Comparison of ENCODE assay signal across 26 cellular contexts in the genomic region with DNA sequence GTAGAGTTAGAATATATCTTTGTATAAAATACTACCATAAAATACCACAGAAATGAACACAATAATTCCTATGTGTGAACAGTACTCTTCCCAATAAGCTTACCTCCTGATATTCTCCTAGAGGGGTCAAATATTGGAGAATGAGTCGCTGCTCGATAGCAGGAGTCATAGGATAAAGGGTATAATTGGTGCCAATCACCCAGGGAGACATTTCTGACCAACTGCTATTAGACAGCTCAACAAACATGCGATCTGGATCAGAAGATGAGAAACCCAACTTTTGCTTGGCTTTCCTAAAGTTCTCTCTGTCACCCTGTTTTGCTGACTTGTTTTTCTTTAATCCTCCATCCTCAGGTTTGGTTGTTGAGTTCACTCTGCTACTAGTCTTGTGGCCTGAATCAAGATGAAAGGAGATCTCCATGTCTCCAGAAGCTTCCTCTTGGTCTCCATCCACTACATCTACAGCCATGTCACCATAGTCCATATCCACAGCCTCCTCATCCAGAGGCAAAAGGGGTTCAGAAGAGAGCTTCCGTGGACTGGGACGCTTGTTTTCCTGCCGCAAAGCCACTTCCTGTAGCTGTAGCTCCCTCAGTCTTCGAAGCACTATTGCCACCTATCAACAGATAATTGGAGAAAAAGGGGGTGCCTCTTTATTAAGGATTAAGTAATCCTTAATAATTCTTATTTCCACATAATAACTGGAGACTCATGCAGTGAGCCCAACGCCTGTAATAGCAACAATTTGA. TPM values are rescaled to one million over a fixed set of nuclear protein-coding genes. Genes with fewer than 3 reads are reported as not detected.
DNase-seq lines count a peak whose midpoint lies in the region; ATAC-seq, FAIRE-seq and TF ChIP-seq lines count a peak whose summit lies in the region.
"Had no signal": no experiment of that assay in that cellular context is flagged by ENCODE, and none has a peak within 500 bp of the region (broad histone marks: within the 10 kb centered on the region; RNA-seq: fewer than 3 reads in every experiment).

No MANE protein-coding gene starts in this region.

- DNase-seq in activated CD4-positive, alpha-beta T cell treated with anti-CD3 and anti-CD28 coated beads, Interleukin-2, amount 10 ng/mL, durations not matched to agents 24 days and 14 days = peak; percentile 60
- no peak for DNase-seq in activated CD4-positive, alpha-beta T cell treated with anti-CD3 and anti-CD28 coated beads, Interleukin-2, amount 50 U/mL, for 1 hour
- DNase-seq in CD4-positive, alpha-beta memory T cell = peak in 1 of 5 donors; percentile 4
- peak; percentile 15 for DNase-seq in UCSD-AML1 (lab: John Stamatoyannopoulos, UW; ENCODE audit: unreplicated experiment)
- DNase-seq in bronchial epithelial cell (ENCODE audit: low read depth) = no peak
- no peak for DNase-seq in HUDEP-2 (lab: John Stamatoyannopoulos, UW; ENCODE audit: unreplicated experiment in 76 of 76)
- DNase-seq in activated gamma-delta T cell treated with Interleukin-2 at 50 U/mL for 16 hours = no peak
- DNase-seq: activated effector memory CD4-positive, alpha-beta T cell treated with anti-CD3 and anti-CD28 coated beads, Interleukin-2, amount 50 U/mL, for 16 hours; aorta; caudate nucleus; GM23248; left ventricle myocardium inferior; MG63; midbrain; NCI-H446 treated with DMSO at 0.1 percent for 48 hours; SHP77; stimulated activated CD4-positive, alpha-beta T cell treated with anti-CD3 and anti-CD28 coated beads, Interleukin-12 subunit alpha, Interleukin-12 subunit beta, amount 100 ng/mL, for 4 hours; stimulated activated CD4-positive, alpha-beta T cell treated with anti-CD3 and anti-CD28 coated beads, Interleukin-4, amount 100 ng/mL, for 4 hours had no signal

- peak overlapping the region; percentile 13 for H3K4me3 Mint-ChIP-seq in activated CD4-positive, alpha-beta T cell treated with anti-CD3 and anti-CD28 coated beads, Interleukin-2, amount 10 ng/mL, durations not matched to agents 24 days and 14 days
- H3K4me3 Mint-ChIP-seq in CD4-positive, alpha-beta memory T cell = peak overlapping the region in 3 of 8 donors; percentile 56 to 71 (median 58)
- H3K4me3 Mint-ChIP-seq: dendritic cell treated with granulocyte-macrophage colony-stimulating factor and Interleukin-4, amounts not matched to agents 40 ng/mL and 50 ng/mL, for 4 days; IgD-negative memory B cell; natural killer cell treated with Interleukin-12 subunit alpha and Interleukin-12 subunit beta and Interleukin-15 and Interleukin-18, amount 100 ng/mL, for 72 hours had no signal

- H3K27ac ChIP-seq in CD4-positive, alpha-beta memory T cell (ENCODE audit: low read depth, low read length) = no peak overlapping the region
- H3K27ac ChIP-seq: 22Rv1, GM23248, left ventricle myocardium inferior, right atrium auricular region, tibial nerve had no signal

- intact Hi-C loops in activated CD4-positive, alpha-beta T cell treated with anti-CD3 and anti-CD28 coated beads, Interleukin-2, amount 10 ng/mL, durations not matched to agents 24 days and 14 days (cut with micrococcal nuclease) = no loop called here
- intact Hi-C loops in CD4-positive, alpha-beta memory T cell (cut with micrococcal nuclease) = no loop called here

- H3K9me3 Mint-ChIP-seq in activated CD4-positive, alpha-beta T cell treated with anti-CD3 and anti-CD28 coated beads, Interleukin-2, amount 10 ng/mL, durations not matched to agents 24 days and 14 days = no peaks in the 10 kb centered on the region
- no peaks in the 10 kb centered on the region for H3K9me3 Mint-ChIP-seq in CD4-positive, alpha-beta memory T cell
- H3K9me3 Mint-ChIP-seq: dendritic cell treated with granulocyte-macrophage colony-stimulating factor and Interleukin-4, amounts not matched to agents 40 ng/mL and 50 ng/mL, for 4 days; IgD-negative memory B cell; natural killer cell treated with Interleukin-12 subunit alpha and Interleukin-12 subunit beta and Interleukin-15 and Interleukin-18, amount 100 ng/mL, for 72 hours had no signal

- no peaks in the 10 kb centered on the region for H3K9me3 ChIP-seq in CD4-positive, alpha-beta memory T cell (ENCODE audit: control insufficient read depth in 1 of 2, low read length in 2 of 2)
- H3K9me3 ChIP-seq: left ventricle myocardium inferior, MG63, right atrium auricular region, tibial nerve had no signal

- no peaks in the 10 kb centered on the region for H3K27me3 Mint-ChIP-seq in activated CD4-positive, alpha-beta T cell treated with anti-CD3 and anti-CD28 coated beads, Interleukin-2, amount 10 ng/mL, durations not matched to agents 24 days and 14 days
- no peaks in the 10 kb centered on the region for H3K27me3 Mint-ChIP-seq in CD4-positive, alpha-beta memory T cell
- H3K27me3 Mint-ChIP-seq: dendritic cell treated with granulocyte-macrophage colony-stimulating factor and Interleukin-4, amounts not matched to agents 40 ng/mL and 50 ng/mL, for 4 days; IgD-negative memory B cell; natural killer cell treated with Interleukin-12 subunit alpha and Interleukin-12 subunit beta and Interleukin-15 and Interleukin-18, amount 100 ng/mL, for 72 hours had no signal

- no peak overlapping the region for H3K4me3 ChIP-seq in CD4-positive, alpha-beta memory T cell (ENCODE audit: low read length in 2 of 2)
- H3K4me3 ChIP-seq in bronchial epithelial cell (ENCODE audit: low read depth, low read length) = no peak overlapping the region
- H3K4me3 ChIP-seq: GM23248, left ventricle myocardium inferior, MG63, right atrium auricular region, tibial nerve had no signal

- H3K36me3 Mint-ChIP-seq in activated CD4-positive, alpha-beta T cell treated with anti-CD3 and anti-CD28 coated beads, Interleukin-2, amount 10 ng/mL, durations not matched to agents 24 days and 14 days (ENCODE audit: low read depth) = peaks cover 29% of the 10 kb centered on the region
- peaks cover 28 to 44% of the 10 kb centered on the region in 2 donors for H3K36me3 Mint-ChIP-seq in CD4-positive, alpha-beta memory T cell

- no peaks in the 10 kb centered on the region for H3K27me3 ChIP-seq in CD4-positive, alpha-beta memory T cell (ENCODE audit: insufficient read depth, low read length)
- no peaks in the 10 kb centered on the region for H3K27me3 ChIP-seq in bronchial epithelial cell (ENCODE audit: control insufficient read depth, insufficient read depth, low read length)
- H3K27me3 ChIP-seq: MG63, right atrium auricular region, tibial nerve had no signal

- POLR2A ChIA-PET in CD4-positive, alpha-beta memory T cell (lab: Charles Lee; ENCODE audit: partially characterized antibody) = interaction anchor here (0.8 kb wide), 1 partner anchor 22 kb away, joined by 3 read pairs; no protein-coding TSS in a partner anchor

- no peak for TF ChIP-seq CTCF in bronchial epithelial cell (IDR thresholded peaks at IDR 0.05; ENCODE audit: insufficient read depth, low read length, severe bottlenecking)

- H3K27ac Mint-ChIP-seq in activated CD4-positive, alpha-beta T cell treated with anti-CD3 and anti-CD28 coated beads, Interleukin-2, amount 10 ng/mL, durations not matched to agents 24 days and 14 days = peak overlapping the region; percentile 72
- H3K27ac Mint-ChIP-seq in CD4-positive, alpha-beta memory T cell = peak overlapping the region in 6 of 7 donors; percentile 27 to 91 (median 84)
- H3K27ac Mint-ChIP-seq: dendritic cell treated with granulocyte-macrophage colony-stimulating factor and Interleukin-4, amounts not matched to agents 40 ng/mL and 50 ng/mL, for 4 days had no signal

- ATAC-seq in GM21786 (IDR thresholded peaks at IDR 0.05; ENCODE audit: unreplicated experiment) = no peak
- ATAC-seq: natural killer cell treated with Interleukin-12 subunit alpha and Interleukin-12 subunit beta and Interleukin-15 and Interleukin-18, amount 100 ng/mL, for 72 hours had no signal

- H3K4me1 ChIP-seq in CD4-positive, alpha-beta memory T cell (ENCODE audit: insufficient read depth, low read length) = peaks cover 15% of the 10 kb centered on the region
- H3K4me1 ChIP-seq: left ventricle myocardium inferior, right atrium auricular region had no signal

- CTCF ChIA-PET in CD4-positive, alpha-beta memory T cell (lab: Charles Lee; ENCODE audit: partially characterized antibody) = interaction anchor here (0.9 to 3.0 kb wide), 4 partner anchors 52 to 241 kb away, joined by 3 to 17 read pairs (median 3); a partner anchor contains a TSS

- peaks cover 10% of the 10 kb centered on the region for H3K4me1 Mint-ChIP-seq in activated CD4-positive, alpha-beta T cell treated with anti-CD3 and anti-CD28 coated beads, Interleukin-2, amount 10 ng/mL, durations not matched to agents 24 days and 14 days
- peaks cover 12 to 25% (median 23%) of the 10 kb centered on the region in 4 donors for H3K4me1 Mint-ChIP-seq in CD4-positive, alpha-beta memory T cell
- H3K4me1 Mint-ChIP-seq: IgD-negative memory B cell had no signal

- FAIRE-seq in bronchial epithelial cell (lab: Jason Lieb, UNC) = peak; percentile 68
- FAIRE-seq: islet of Langerhans had no signal

- peaks cover 11% of the 10 kb centered on the region for H3K36me3 ChIP-seq in CD4-positive, alpha-beta memory T cell (ENCODE audit: insufficient read depth, low read length)
- peaks cover 2% of the 10 kb centered on the region for H3K36me3 ChIP-seq in bronchial epithelial cell (ENCODE audit: control insufficient read depth, insufficient read depth, low read length)

RNA-seq across cellular contexts. Expression of a gene that starts 50.4 kb away (rescaled TPM):
- total RNA-seq in activated CD4-positive, alpha-beta T cell treated with anti-CD3 and anti-CD28 coated beads, Interleukin-2, amount 10 ng/mL, durations not matched to agents 24 days and 14 days = 37.7 and 38.3 TPM in 2 replicates
- total RNA-seq in CD4-positive, alpha-beta memory T cell = 10 to 100 TPM; 38.3 to 39.9 TPM
- polyA plus RNA-seq in CD4-positive, alpha-beta memory T cell = 10 to 100 TPM in 1 of 2 donors, 1 to 10 TPM in 1; 9.9 to 28.2 TPM
- 30.5 and 36.1 TPM in 2 replicates for total RNA-seq in bronchial epithelial cell

RNA-seq across cellular contexts. Expression of a gene that starts 56.4 kb away (rescaled TPM):
- 218 and 229 TPM in 2 replicates for total RNA-seq in activated CD4-positive, alpha-beta T cell treated with anti-CD3 and anti-CD28 coated beads, Interleukin-2, amount 10 ng/mL, durations not matched to agents 24 days and 14 days
- 10 to 100 TPM; 74.8 to 79.0 TPM for total RNA-seq in CD4-positive, alpha-beta memory T cell
- 10 to 100 TPM; 39.0 to 64.1 TPM for polyA plus RNA-seq in CD4-positive, alpha-beta memory T cell
- total RNA-seq in bronchial epithelial cell = 248 and 315 TPM in 2 replicates

RNA-seq across cellular contexts. Expression of a gene that starts 58.4 kb away (rescaled TPM):
- 48.4 and 49.3 TPM in 2 replicates for total RNA-seq in activated CD4-positive, alpha-beta T cell treated with anti-CD3 and anti-CD28 coated beads, Interleukin-2, amount 10 ng/mL, durations not matched to agents 24 days and 14 days
- total RNA-seq in CD4-positive, alpha-beta memory T cell = 10 to 100 TPM; 38.9 to 41.2 TPM
- polyA plus RNA-seq in CD4-positive, alpha-beta memory T cell = 10 to 100 TPM in 1 of 2 donors, 1 to 10 TPM in 1; 7.1 to 20.5 TPM
- 14.2 and 14.3 TPM in 2 replicates for total RNA-seq in bronchial epithelial cell

Comparison
In these comparisons a context has a peak if more than half of its experiments do, and no peak if none do; other contexts are left out.
1. DNase-seq: peak in activated CD4-positive, alpha-beta T cell treated with anti-CD3 and anti-CD28 coated beads, Interleukin-2, amount 10 ng/mL, durations not matched to agents 24 days and 14 days (single experiment) and UCSD-AML1 (single experiment); none in activated CD4-positive, alpha-beta T cell treated with anti-CD3 and anti-CD28 coated beads, Interleukin-2, amount 50 U/mL, for 1 hour (single experiment), bronchial epithelial cell (single experiment), HUDEP-2 (0 of 76) and activated gamma-delta T cell treated with Interleukin-2 at 50 U/mL for 16 hours (single experiment).